In the genomic region with DNA sequence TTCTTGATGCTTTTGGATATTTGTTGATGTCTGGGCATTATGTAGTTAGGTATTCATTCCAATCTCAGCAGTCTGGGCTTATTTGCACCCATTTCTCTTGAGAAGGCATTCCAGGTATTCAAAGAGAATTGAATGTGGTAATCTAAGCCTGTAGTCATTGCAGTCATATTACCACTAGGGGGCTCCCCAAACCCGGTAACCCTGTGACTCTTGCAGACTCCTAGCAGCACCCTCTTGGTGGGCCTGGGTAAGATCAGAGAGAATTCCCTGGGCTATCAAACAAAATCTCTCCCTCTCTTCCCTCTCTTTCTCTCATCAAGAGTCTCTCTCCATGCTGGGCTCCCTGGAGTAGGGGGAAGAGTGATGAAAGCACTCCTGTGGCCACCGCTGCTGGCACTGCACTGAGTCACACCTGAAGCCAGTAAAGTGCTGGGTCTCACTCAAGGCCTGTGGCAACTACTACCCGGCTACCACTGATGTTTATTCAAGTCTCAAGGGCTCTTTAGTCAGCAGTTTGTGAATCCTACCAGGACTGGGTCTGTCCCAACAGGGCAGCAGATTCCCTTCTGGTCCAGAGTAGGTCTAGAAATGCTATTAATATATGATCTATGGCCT, we compare ENCODE assay signal across 8 cellular contexts.
A peak's percentile ranks its signal among the peaks of the same experiment; 100 is the strongest.
DNase-seq lines count a peak whose midpoint lies in the region; ATAC-seq lines count a peak whose summit lies in the region.

No MANE protein-coding gene starts in this region.

- peaks cover 57% of the 10 kb centered on the region for H3K27me3 Mint-ChIP-seq in stimulated activated naive CD8-positive, alpha-beta T cell treated with anti-CD3 and anti-CD28 coated beads, Interleukin-15, amount 100 ng/mL, for 72 hours

- ATAC-seq in stimulated activated naive CD8-positive, alpha-beta T cell treated with anti-CD3 and anti-CD28 coated beads, Interleukin-15, amount 100 ng/mL, for 72 hours: peak; percentile 68

- in situ Hi-C loops in HAP-1 (cut with MboI; ENCODE audit: low sequenced_read_pairs): loop anchor here (25.0 kb wide), 1 partner anchor 292 kb away; no protein-coding TSS in a partner anchor

- H3K4me1 Mint-ChIP-seq in stimulated activated naive CD8-positive, alpha-beta T cell treated with anti-CD3 and anti-CD28 coated beads, Interleukin-15, amount 100 ng/mL, for 72 hours: no peaks in the 10 kb centered on the region

- H3K27ac Mint-ChIP-seq in stimulated activated naive CD8-positive, alpha-beta T cell treated with anti-CD3 and anti-CD28 coated beads, Interleukin-15, amount 100 ng/mL, for 72 hours: no peak overlapping the region

- H3K4me3 ChIP-seq in HAP-1: no peak overlapping the region

- peaks cover 2% of the 10 kb centered on the region; the same call in 1 of the 2 replicates for H3K4me1 ChIP-seq in HAP-1

- no peaks in the 10 kb centered on the region for H3K9me3 ChIP-seq in HAP-1

- no peak overlapping the region for H3K4me3 Mint-ChIP-seq in stimulated activated naive CD8-positive, alpha-beta T cell treated with anti-CD3 and anti-CD28 coated beads, Interleukin-15, amount 100 ng/mL, for 72 hours

- H3K9me3 Mint-ChIP-seq in stimulated activated naive CD8-positive, alpha-beta T cell treated with anti-CD3 and anti-CD28 coated beads, Interleukin-15, amount 100 ng/mL, for 72 hours: peaks cover 0 to 13% of the 10 kb centered on the region in 2 donors

- DNase-seq in activated gamma-delta T cell treated with Interleukin-2 at 50 U/mL for 16 hours: peak; percentile 23
- no peak for DNase-seq in activated gamma-delta T cell (lab: John Stamatoyannopoulos, UW)
- peak; percentile 67 to 79 for DNase-seq in HAP-1 (ENCODE audit: low spot score in 2 of 2)
- peak; percentile 18 for DNase-seq in NCI-H2107 treated with DMSO at 0.1 percent for 48 hours (lab: John Stamatoyannopoulos, UW; ENCODE audit: unreplicated experiment)
- DNase-seq in activated T-helper 9 cell treated with anti-CD3 and anti-CD28 coated beads, Interleukin-2, amount 50 U/mL, for 16 hours (ENCODE audit: low read depth): peak; percentile 1
- peak; percentile 8 for DNase-seq in inferior parietal cortex (ENCODE audit: extremely low spot score)
- peak; percentile 9 to 16 for DNase-seq in stimulated activated naive CD8-positive, alpha-beta T cell treated with anti-CD3 and anti-CD28 coated beads, Interleukin-15, amount 100 ng/mL, for 72 hours
- DNase-seq in NCI-H226: no peak

- no peaks in the 10 kb centered on the region for H3K36me3 ChIP-seq in HAP-1 (replicated peaks)

- H3K27me3 ChIP-seq in HAP-1 (ENCODE audit: low read depth): peaks cover 12% of the 10 kb centered on the region

Comparison
In these comparisons a context has a peak if more than half of its experiments do, and no peak if none do; other contexts are left out.
1. DNase-seq: peak in activated gamma-delta T cell treated with Interleukin-2 at 50 U/mL for 16 hours (single experiment), HAP-1 (2 of 2), NCI-H2107 treated with DMSO at 0.1 percent for 48 hours (single experiment), activated T-helper 9 cell treated with anti-CD3 and anti-CD28 coated beads, Interleukin-2, amount 50 U/mL, for 16 hours (single experiment), inferior parietal cortex (single experiment) and stimulated activated naive CD8-positive, alpha-beta T cell treated with anti-CD3 and anti-CD28 coated beads, Interleukin-15, amount 100 ng/mL, for 72 hours (2 of 2); none in activated gamma-delta T cell (single experiment) and NCI-H226 (single experiment).